14 cellular contexts compared by ENCODE assay signal in genomic region chr16:15785386-15786059, GRCh38.
"Had no signal": no experiment of that assay in that cellular context is flagged by ENCODE, and none has a peak within 500 bp of the region (broad histone marks: within the 10 kb centered on the region; RNA-seq: fewer than 3 reads in every experiment).

No MANE protein-coding gene starts in this region.

- H3K27me3 Mint-ChIP-seq: activated naive CD4-positive, alpha-beta T cell treated with anti-CD3 and anti-CD28 coated beads, Interleukin-2, amount 50 U/mL, for 24 hours; dendritic cell treated with granulocyte-macrophage colony-stimulating factor and Interleukin-4, amounts not matched to agents 40 ng/mL and 50 ng/mL, for 4 days had no signal

- H3K36me3 Mint-ChIP-seq: activated naive CD4-positive, alpha-beta T cell treated with anti-CD3 and anti-CD28 coated beads, Interleukin-2, amount 50 U/mL, for 24 hours; stimulated activated effector memory CD8-positive, alpha-beta T cell treated with anti-CD3 and anti-CD28 coated beads, Interleukin-12 subunit alpha, Interleukin-12 subunit beta, amount 100 ng/mL, for 72 hours had no signal

- H3K9me3 ChIP-seq: body of pancreas, ovary had no signal

- H3K36me3 ChIP-seq: ovary had no signal

- H3K27ac ChIP-seq: body of pancreas, ovary had no signal

- DNase-seq: activated CD4-positive, alpha-beta T cell treated with anti-CD3 and anti-CD28 coated beads, Interleukin-2, amount 50 U/mL, for 4 hours; activated effector memory CD4-positive, alpha-beta T cell treated with Interleukin-2 at 50 U/mL for 16 hours; activated T-cell treated with anti-CD3 and anti-CD28 coated beads, Interleukin-2, amount 50 U/mL, for 1 hour; body of pancreas; endodermal cell; foreskin fibroblast; head of caudate nucleus; mesendoderm; ovary; retina; small intestine had no signal

- H3K4me3 Mint-ChIP-seq: activated naive CD4-positive, alpha-beta T cell treated with anti-CD3 and anti-CD28 coated beads, Interleukin-2, amount 50 U/mL, for 24 hours; dendritic cell treated with granulocyte-macrophage colony-stimulating factor and Interleukin-4, amounts not matched to agents 40 ng/mL and 50 ng/mL, for 4 days; endodermal cell; stimulated activated effector memory CD8-positive, alpha-beta T cell treated with anti-CD3 and anti-CD28 coated beads, Interleukin-12 subunit alpha, Interleukin-12 subunit beta, amount 100 ng/mL, for 72 hours had no signal

- H3K9me3 Mint-ChIP-seq: activated naive CD4-positive, alpha-beta T cell treated with anti-CD3 and anti-CD28 coated beads, Interleukin-2, amount 50 U/mL, for 24 hours; dendritic cell treated with granulocyte-macrophage colony-stimulating factor and Interleukin-4, amounts not matched to agents 40 ng/mL and 50 ng/mL, for 4 days; endodermal cell; stimulated activated effector memory CD8-positive, alpha-beta T cell treated with anti-CD3 and anti-CD28 coated beads, Interleukin-12 subunit alpha, Interleukin-12 subunit beta, amount 100 ng/mL, for 72 hours had no signal

- H3K4me3 ChIP-seq: body of pancreas, ovary had no signal

- H3K27ac Mint-ChIP-seq: activated naive CD4-positive, alpha-beta T cell treated with anti-CD3 and anti-CD28 coated beads, Interleukin-2, amount 50 U/mL, for 24 hours; dendritic cell treated with granulocyte-macrophage colony-stimulating factor and Interleukin-4, amounts not matched to agents 40 ng/mL and 50 ng/mL, for 4 days; endodermal cell; stimulated activated effector memory CD8-positive, alpha-beta T cell treated with anti-CD3 and anti-CD28 coated beads, Interleukin-12 subunit alpha, Interleukin-12 subunit beta, amount 100 ng/mL, for 72 hours had no signal

- H3K27me3 ChIP-seq: body of pancreas, ovary had no signal

- H3K4me1 ChIP-seq: body of pancreas had no signal

- H3K4me1 Mint-ChIP-seq: activated naive CD4-positive, alpha-beta T cell treated with anti-CD3 and anti-CD28 coated beads, Interleukin-2, amount 50 U/mL, for 24 hours; stimulated activated effector memory CD8-positive, alpha-beta T cell treated with anti-CD3 and anti-CD28 coated beads, Interleukin-12 subunit alpha, Interleukin-12 subunit beta, amount 100 ng/mL, for 72 hours had no signal
